8 cellular contexts compared by ENCODE assay signal in the genomic region with DNA sequence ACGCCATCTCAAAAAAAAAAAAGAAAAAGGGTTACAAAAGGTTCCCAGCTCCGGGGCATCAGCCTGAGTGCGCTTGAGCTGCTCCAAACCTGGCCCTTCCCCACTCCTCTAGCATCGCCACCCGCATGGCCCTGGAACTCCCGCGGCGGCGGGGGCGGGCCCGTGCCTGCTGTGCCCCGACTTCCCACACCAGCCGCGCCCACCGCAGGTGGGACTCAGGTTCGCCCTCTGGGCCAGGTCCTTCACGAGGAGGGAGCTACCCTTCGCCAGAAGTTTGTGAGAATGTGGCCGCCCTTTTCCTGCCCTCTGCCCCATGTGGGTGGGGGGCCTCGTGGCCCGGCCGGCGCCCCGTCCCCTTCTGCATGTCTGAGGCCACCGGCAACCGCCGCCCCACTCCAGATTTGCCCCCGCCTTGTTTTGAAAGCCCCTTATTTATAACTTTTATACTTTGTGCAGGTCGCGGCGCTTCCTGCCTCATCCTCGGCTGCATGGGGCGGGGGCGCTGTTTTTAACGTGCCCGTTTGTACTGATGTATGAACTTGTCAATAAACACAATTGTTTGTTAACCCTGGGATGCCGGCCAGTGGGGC. TPM values are rescaled to one million over a fixed set of nuclear protein-coding genes. Genes with fewer than 3 reads are reported as not detected.
A peak's percentile ranks its signal among the peaks of the same experiment; 100 is the strongest.
DNase-seq lines count a peak whose midpoint lies in the region; ATAC-seq and TF ChIP-seq lines count a peak whose summit lies in the region.

No MANE protein-coding gene starts in this region.

- peak; percentile 7 for ATAC-seq in GM19328 (IDR thresholded peaks at IDR 0.05; ENCODE audit: unreplicated experiment)

- TF ChIP-seq CTCF in ascending aorta (IDR thresholded peaks at IDR 0.05): no peak

- peaks cover 5 to 22% of the 10 kb centered on the region in 2 donors for H3K4me1 ChIP-seq in ascending aorta

- H3K9me3 ChIP-seq in ascending aorta: no peaks in the 10 kb centered on the region

- peaks cover 14 to 33% of the 10 kb centered on the region in 2 donors for H3K36me3 ChIP-seq in ascending aorta

- peak overlapping the region; percentile 68 to 74 for H3K4me3 ChIP-seq in ascending aorta

- H3K27me3 ChIP-seq in ascending aorta: no peaks in the 10 kb centered on the region

- H3K27ac ChIP-seq in ascending aorta: peak overlapping the region; percentile 41 to 72

- peak; percentile 40 for DNase-seq in NAMALWA (ENCODE audit: low spot score)
- no peak for DNase-seq in ascending aorta (ENCODE audit: low spot score in 2 of 2)
- peak; percentile 56 for DNase-seq in iPS-NIHi7 (ENCODE audit: extremely low spot score)
- peak; percentile 33 for DNase-seq in stimulated activated CD8-positive, alpha-beta memory T cell treated with anti-CD3 and anti-CD28 coated beads, Interleukin-4, amount 100 ng/mL, for 48 hours
- DNase-seq in ureter (ENCODE audit: low spot score): no peak
- DNase-seq in SIG-M5 (lab: John Stamatoyannopoulos, UW): no peak
- DNase-seq in NCI-H524 treated with DMSO at 0.1 percent for 48 hours (lab: John Stamatoyannopoulos, UW): no peak

- intact Hi-C loops in ascending aorta (cut with DNase I): loop anchor here (5.0 to 10.0 kb wide), 4 partner anchors 75 to 445 kb away; partner anchors contain the start of genes GANC, TMEM87A and TYRO3

RNA-seq across cellular contexts. Expression of gene JMJD7, which starts 0.5 kb away (rescaled TPM):
- total RNA-seq in ascending aorta: 16.4 TPM
- 48.6 TPM for total RNA-seq in ureter

RNA-seq across cellular contexts. Expression of gene PLA2G4B, which starts 11.3 kb away (rescaled TPM):
- total RNA-seq in ascending aorta (13.9 TPM), ureter (30.0 TPM)

RNA-seq across cellular contexts. Expression of gene MAPKBP1, which starts 53.1 kb away (rescaled TPM):
- total RNA-seq in ascending aorta (27.6 TPM), ureter (39.6 TPM)

Comparison
In these comparisons a context has a peak if more than half of its experiments do, and no peak if none do; other contexts are left out.
1. DNase-seq: peak in NAMALWA (single experiment), iPS-NIHi7 (single experiment) and stimulated activated CD8-positive, alpha-beta memory T cell treated with anti-CD3 and anti-CD28 coated beads, Interleukin-4, amount 100 ng/mL, for 48 hours (single experiment); none in ascending aorta (0 of 2), ureter (single experiment), SIG-M5 (single experiment) and NCI-H524 treated with DMSO at 0.1 percent for 48 hours (single experiment).